ENCODE assay signal across 8 cellular contexts in genomic region chr5:150217874-150218692, GRCh38. TPM values are rescaled to one million over a fixed set of nuclear protein-coding genes. Genes with fewer than 3 reads are reported as not detected.
DNase-seq lines count a peak whose midpoint lies in the region; ATAC-seq and TF ChIP-seq lines count a peak whose summit lies in the region.

No MANE protein-coding gene starts in this region.

- peak; percentile 97 for TF ChIP-seq RAD21 in HCT116 (IDR thresholded peaks at IDR 0.05; ENCODE audit: low read depth)

- CTCF ChIA-PET in HCT116 (lab: Charles Lee), result interaction anchor here (0.5 to 1.7 kb wide), 9 partner anchors 11 to 384 kb away, joined by 3 to 6 read pairs (median 3); no protein-coding TSS in a partner anchor

- no peak overlapping the region for H3K27ac ChIP-seq in HCT116 (ENCODE audit: low read depth, low read length)
- no peak overlapping the region for H3K27ac ChIP-seq in upper lobe of right lung

- H3K4me2 ChIP-seq in HCT116 (ENCODE audit: low read length), result peak overlapping the region; percentile 28; the same call in 1 of the 2 replicates

- BruUV-seq in HCT116 (replicated peaks; lab: Mats Ljungman, UMichigan), result no TSS peak

- H3K9ac ChIP-seq in HCT116 (ENCODE audit: low read length), result no peak overlapping the region

- peak; percentile 91 for DNase-seq in G401 (ENCODE audit: low spot score)
- DNase-seq in HCT116 (ENCODE audit: low read depth, low spot score), result peak; percentile 64
- DNase-seq in NCI-H1048 (lab: John Stamatoyannopoulos, UW), result peak; percentile 23
- peak; percentile 76 for DNase-seq in SK-N-DZ (ENCODE audit: low spot score)
- DNase-seq in activated naive CD4-positive, alpha-beta T cell (lab: John Stamatoyannopoulos, UW), result peak; percentile 32 to 66 (median 58)
- DNase-seq in glomerular endothelial cell (ENCODE audit: extremely low read depth, low read depth, low spot score), result peak; percentile 50
- peak; percentile 83 for DNase-seq in pons (ENCODE audit: low spot score)
- peak; percentile 86 for DNase-seq in upper lobe of right lung

- TF ChIP-seq CTCF in HCT116 (IDR thresholded peaks at IDR 0.05 in 2 of 3, conservative IDR thresholded peaks at IDR 0.05 in 1 of 3; ENCODE audit: borderline replicate concordance in 1 of 3, insufficient read depth in 1 of 3, low read depth in 2 of 3, low read length in 2 of 3), result peak; percentile 87 to 96 (median 88)
- TF ChIP-seq CTCF in upper lobe of right lung (IDR thresholded peaks at IDR 0.05), result peak; percentile 95

- H3K36me3 ChIP-seq in HCT116 (ENCODE audit: control insufficient read depth in 1 of 2, insufficient read depth in 2 of 2, low read length in 2 of 2) (no peaks in the 10 kb centered on the region), upper lobe of right lung (no peaks in the 10 kb centered on the region)

- intact Hi-C loops in HCT116 (cut with micrococcal nuclease) (loop anchor here (1.0 to 10.0 kb wide), 8 partner anchors 57 to 581 kb away; partner anchors contain the start of genes HMGXB3 and TIGD6), upper lobe of right lung (cut with DNase I) (loop anchor here (5.0 kb wide), 1 partner anchor 51 kb away; the partner anchor contains the start of gene CDX1)

- H3K4me3 ChIP-seq in HCT116 (replicated peaks in 1 of 2; ENCODE audit: low read depth in 1 of 2, low read length in 2 of 2), result no peak overlapping the region
- no peak overlapping the region for H3K4me3 ChIP-seq in upper lobe of right lung

- H2AFZ ChIP-seq in HCT116 (ENCODE audit: low read depth, low read length, poor library complexity, severe bottlenecking), result peak overlapping the region; percentile 86

- in situ Hi-C loops in G401 (cut with HindIII; ENCODE audit: low sequenced_read_pairs), result no loop called here

- no peaks in the 10 kb centered on the region for H4K20me1 ChIP-seq in HCT116 (ENCODE audit: insufficient read depth)

- RAD21 ChIA-PET in HCT116 (lab: Charles Lee; ENCODE audit: low non-redundant PET in 1 of 2, low total read pairs in 2 of 2, uncharacterized antibody in 2 of 2, unreplicated experiment in 2 of 2), result no interaction called here

- H3K79me2 ChIP-seq in HCT116 (ENCODE audit: insufficient read depth, low read length), result no peaks in the 10 kb centered on the region

- POLR2A ChIA-PET in HCT116 (lab: Charles Lee), result no interaction called here

- no peaks in the 10 kb centered on the region for H3K27me3 ChIP-seq in HCT116 (ENCODE audit: insufficient read depth, low read length)
- H3K27me3 ChIP-seq in upper lobe of right lung, result no peaks in the 10 kb centered on the region

- H3K4me1 ChIP-seq in HCT116 (ENCODE audit: control insufficient read depth in 1 of 2, insufficient read depth in 2 of 2, low read length in 2 of 2) (0 out of 4 replicates have a peak, but pooled peaks cover 0 to 2% of the 10 kb centered on the region in 2 experiments), upper lobe of right lung (no peaks in the 10 kb centered on the region)

- ATAC-seq in HCT116 (peak; percentile 99), upper lobe of right lung (peak; percentile 93)

- H3K9me3 ChIP-seq in HCT116 (ENCODE audit: control insufficient read depth in 1 of 2, insufficient read depth in 1 of 2, low read depth in 1 of 2, low read length in 2 of 2) (no peaks in the 10 kb centered on the region), upper lobe of right lung (no peaks in the 10 kb centered on the region)

- H3K9me2 ChIP-seq in HCT116 (ENCODE audit: insufficient read depth), result no peaks in the 10 kb centered on the region

- no peak for TF ChIP-seq POLR2A in HCT116 (IDR thresholded peaks at IDR 0.05; ENCODE audit: borderline replicate concordance, extremely low read depth, insufficient read depth, insufficient read length)

TF ChIP-seq in HCT116, 20 proteins besides CTCF, POLR2A, EP300 and RAD21:
- TF ChIP-seq EGR1 (IDR thresholded peaks at IDR 0.05; ENCODE audit: low read depth) (no peak), YY1 (IDR thresholded peaks at IDR 0.05; ENCODE audit: extremely low read depth, insufficient replicate concordance, low read depth, low read length) (peak; percentile 14)

RNA-seq across cellular contexts. Expression of gene SLC6A7, which starts 28.2 kb away (rescaled TPM):
- not detected in 2 replicates for total RNA-seq in G401 (2014; rRNA removed; shearing (Covaris generic))
- total RNA-seq in HCT116 (2021; ENCODE audit: unreplicated experiment), result not detected
- not detected in 2 replicates for polyA plus RNA-seq in HCT116 (2012)
- polyA plus RNA-seq in SK-N-DZ (2014; cell fraction: cytosol; rRNA removed), result not detected in 2 replicates
- not detected in 2 replicates for polyA plus RNA-seq in SK-N-DZ (2014; cell fraction: nucleus; rRNA removed)
- total RNA-seq in glomerular endothelial cell, result not detected in 2 replicates
- total RNA-seq in upper lobe of right lung, result not detected

RNA-seq across cellular contexts. Expression of gene CDX1, which starts 51.5 kb away (rescaled TPM):
- total RNA-seq in G401 (2014; rRNA removed; shearing (Covaris generic)), result not detected in 2 replicates
- not detected for total RNA-seq in HCT116 (2021; ENCODE audit: unreplicated experiment)
- not detected in 2 replicates for polyA plus RNA-seq in HCT116 (2012)
- not detected in 2 replicates for polyA plus RNA-seq in SK-N-DZ (2014; cell fraction: cytosol; rRNA removed)
- polyA plus RNA-seq in SK-N-DZ (2014; cell fraction: nucleus; rRNA removed), result 0.12 TPM in 1 of 2 replicates, not detected in the other
- total RNA-seq in glomerular endothelial cell, result not detected in 2 replicates
- total RNA-seq in upper lobe of right lung, result not detected

Comparison
In these comparisons a context has a peak if more than half of its experiments do, and no peak if none do; other contexts are left out.
1. DNase-seq: peak in every context shown above with its lines; median percentile 91 in G401; 86 in upper lobe of right lung; 83 in pons; 76 in SK-N-DZ; 64 in HCT116; 58 in activated naive CD4-positive, alpha-beta T cell; 50 in glomerular endothelial cell; 23 in NCI-H1048.